ENCODE assay signal across 8 cellular contexts in the genomic region with DNA sequence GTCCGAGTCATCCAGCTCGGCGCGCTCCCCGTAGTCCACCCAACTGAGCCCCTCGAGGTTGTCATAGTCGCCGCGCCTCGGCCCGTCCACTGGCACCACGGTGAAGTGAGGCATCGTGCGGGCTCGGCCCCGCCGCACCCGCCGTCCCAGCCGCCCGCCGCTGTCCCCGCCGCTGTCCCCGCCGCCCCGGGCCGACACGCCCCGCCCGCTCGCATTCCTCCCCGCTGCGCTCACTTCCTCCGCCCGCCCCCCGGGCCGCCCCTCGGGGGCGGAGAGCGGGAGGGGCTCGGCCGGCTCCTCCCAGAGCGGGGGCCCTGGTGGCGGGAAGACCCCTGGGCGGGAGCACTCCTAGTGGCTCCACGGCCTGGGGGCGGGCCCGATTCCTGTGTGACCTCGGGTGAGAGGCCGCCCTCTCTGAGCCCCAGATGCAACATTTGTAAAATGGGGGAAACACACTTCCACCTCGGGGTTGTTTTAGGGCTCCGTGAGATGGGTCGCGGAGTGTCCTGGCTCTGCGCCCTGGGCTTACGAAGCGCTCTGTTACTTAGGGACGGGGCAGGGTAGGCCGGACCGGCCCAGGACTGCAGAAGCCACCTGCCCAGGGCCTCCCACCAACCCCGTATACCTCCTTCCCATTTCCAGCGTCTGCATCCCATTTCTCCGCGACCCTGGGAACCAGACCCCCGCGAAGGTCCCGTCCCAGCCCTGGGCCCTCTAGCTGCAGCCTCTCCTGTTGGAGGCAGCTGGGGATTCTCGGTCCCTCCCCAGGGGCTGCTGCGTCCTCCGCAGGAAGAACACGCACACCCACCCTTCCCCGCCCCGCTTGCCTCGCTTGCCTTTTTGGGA. TPM values are rescaled to one million over a fixed set of nuclear protein-coding genes. Genes with fewer than 3 reads are reported as not detected.
A peak's percentile ranks its signal among the peaks of the same experiment; 100 is the strongest.
DNase-seq lines count a peak whose midpoint lies in the region; ATAC-seq and FAIRE-seq lines count a peak whose summit lies in the region.

A gene (minus strand): TSS at position 198 of the 846 bp plus-strand sequence. CDS start 84 bp downstream, at position 114.

- peak within 1 kb of the TSS; percentile 56 for H3K27ac ChIP-seq in substantia nigra (ENCODE audit: low read depth, low read length, poor library complexity, severe bottlenecking)

- DNase-seq in CD1c-positive myeloid dendritic cell (ENCODE audit: extremely low spot score) (peak; percentile 81), HK-2 (ENCODE audit: unreplicated experiment) (peak; percentile 84), SK-MEL-5 (ENCODE audit: low read depth, low spot score) (peak; percentile 64), frontal cortex (ENCODE audit: low spot score in 2 of 2) (peak; percentile 90 to 94), nucleus accumbens (lab: John Stamatoyannopoulos, UW) (peak in 47 of 56 donors; percentile 12 to 82 (median 42)), substantia nigra (lab: John Stamatoyannopoulos, UW) (peak in 44 of 49 donors; percentile 14 to 83 (median 50))
- DNase-seq in activated naive CD4-positive, alpha-beta T cell treated with Interleukin-2 at 50 U/mL for 16 hours, result peak; percentile 87

- peak; percentile 65 for ATAC-seq in GM19452 (IDR thresholded peaks at IDR 0.05; ENCODE audit: unreplicated experiment)

- in situ Hi-C loops in SK-MEL-5 (cut with HindIII; ENCODE audit: low pct_unique_long_range_greater_than_20kb, low sequenced_read_pairs), result no loop called here

- no peak for FAIRE-seq in frontal cortex (lab: Jason Lieb, UNC)

RNA-seq across cellular contexts. Expression of the gene that starts here (rescaled TPM):
- 10.3 and 14.3 TPM in 2 replicates for total RNA-seq in SK-MEL-5 (2014; rRNA removed; shearing (Covaris generic))
- polyA plus RNA-seq in SK-MEL-5 (2015; cell fraction: cytosol; rRNA removed), result 10.3 and 14.6 TPM in 2 replicates
- 57.4 and 78.7 TPM in 2 replicates for polyA plus RNA-seq in SK-MEL-5 (2015; cell fraction: nucleus; rRNA removed)
- total RNA-seq in frontal cortex, result 6.5 TPM

Comparison
In these comparisons a context has a peak if more than half of its experiments do, and no peak if none do; other contexts are left out.
1. Peak in every context shown above with its lines: DNase-seq, ATAC-seq and H3K27ac ChIP-seq.
2. DNase-seq: peak in every context shown above with its lines; median percentile 92 in frontal cortex; 87 in activated naive CD4-positive, alpha-beta T cell treated with Interleukin-2 at 50 U/mL for 16 hours; 84 in HK-2; 81 in CD1c-positive myeloid dendritic cell; 64 in SK-MEL-5; 50 in substantia nigra; 42 in nucleus accumbens.